8 cellular contexts compared by ENCODE assay signal in the genomic region with DNA sequence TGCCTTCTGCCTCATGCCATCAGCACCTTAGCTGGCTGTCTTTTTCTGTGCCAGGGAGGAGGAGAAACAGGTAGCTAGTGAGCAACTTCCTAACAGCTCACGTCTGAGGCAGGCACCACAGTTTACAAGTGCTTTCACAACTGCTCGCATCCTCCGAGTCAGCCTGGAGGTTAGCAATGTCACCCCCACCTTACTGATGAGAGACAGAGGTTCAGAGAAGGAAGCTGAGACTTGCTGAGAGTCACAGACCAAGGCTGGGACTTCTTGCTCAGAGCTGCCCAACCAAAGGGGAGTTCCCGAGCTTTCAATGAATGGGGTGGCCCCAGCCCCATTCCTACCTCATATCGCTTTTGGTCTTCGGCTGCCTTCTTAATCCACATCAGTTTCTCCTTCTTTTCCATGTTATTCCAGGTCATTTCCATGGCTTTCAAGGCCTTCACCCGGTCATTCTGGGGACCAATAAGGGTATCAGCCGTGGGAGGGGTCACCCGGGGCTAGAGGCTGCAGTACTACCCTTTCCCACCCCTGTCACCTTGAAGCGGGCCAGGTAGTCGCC. TPM values are rescaled to one million over a fixed set of nuclear protein-coding genes. Genes with fewer than 3 reads are reported as not detected.
DNase-seq lines count a peak whose midpoint lies in the region; ATAC-seq and TF ChIP-seq lines count a peak whose summit lies in the region.

No MANE protein-coding gene starts in this region.

- H3K4me3 ChIP-seq in muscle layer of colon (ENCODE audit: low read depth in 1 of 2, low read length in 2 of 2) (no peak overlapping the region), colonic mucosa (no peak overlapping the region)

- H3K36me3 ChIP-seq in muscle layer of colon (ENCODE audit: insufficient read depth, low read length) (peaks cover 58% of the 10 kb centered on the region), colonic mucosa (peaks cover 9% of the 10 kb centered on the region)

- intact Hi-C loops in CD14-positive monocyte (cut with micrococcal nuclease): loop anchor here (2.0 kb wide), 2 partner anchors 141 to 153 kb away; partner anchors contain the start of gene FAM171A2 (in 1 of the 2)
- intact Hi-C loops in colonic mucosa (cut with DNase I): loop anchor here (5.0 kb wide), 1 partner anchor 112 kb away; the partner anchor contains the start of gene SLC25A39

- H3K36me3 Mint-ChIP-seq in CD14-positive monocyte: peaks cover 55 to 85% of the 10 kb centered on the region in 2 donors
- H3K36me3 Mint-ChIP-seq in activated T-cell treated with anti-CD3 and anti-CD28 coated beads, Interleukin-2, amount 50 U/mL, for 24 hours (ENCODE audit: low read depth): peaks cover 87% of the 10 kb centered on the region

- peak; percentile 26 for ATAC-seq in HG02759 (IDR thresholded peaks at IDR 0.05; ENCODE audit: unreplicated experiment)

- H3K27ac ChIP-seq in muscle layer of colon (ENCODE audit: low read depth, low read length) (peak overlapping the region; percentile 63), colonic mucosa (no peak overlapping the region)

- peak overlapping the region in 1 of 2 donors; percentile 24 for H3K4me3 Mint-ChIP-seq in CD14-positive monocyte
- H3K4me3 Mint-ChIP-seq in activated T-cell treated with anti-CD3 and anti-CD28 coated beads, Interleukin-2, amount 50 U/mL, for 24 hours: peak overlapping the region; percentile 77

- DNase-seq in CD14-positive monocyte (ENCODE audit: low spot score) (no peak), DMS79 treated with DMSO at 0.1 percent for 48 hours (lab: John Stamatoyannopoulos, UW) (no peak), NCI-H2081 (lab: John Stamatoyannopoulos, UW) (no peak), colonic mucosa (no peak), superior temporal gyrus (ENCODE audit: extremely low spot score) (no peak)
- peak; percentile 56 for DNase-seq in activated T-cell treated with anti-CD3 and anti-CD28 coated beads, Interleukin-2, amount 50 U/mL, for 24 hours

- TF ChIP-seq CTCF in CD14-positive monocyte (IDR thresholded peaks at IDR 0.05) (no peak), colonic mucosa (IDR thresholded peaks at IDR 0.05) (no peak)

- no peaks in the 10 kb centered on the region for H3K9me3 Mint-ChIP-seq in CD14-positive monocyte
- no peaks in the 10 kb centered on the region for H3K9me3 Mint-ChIP-seq in activated T-cell treated with anti-CD3 and anti-CD28 coated beads, Interleukin-2, amount 50 U/mL, for 24 hours

- no peaks in the 10 kb centered on the region for H3K27me3 ChIP-seq in muscle layer of colon (ENCODE audit: control insufficient read depth in 1 of 2, insufficient read depth in 2 of 2, low read length in 2 of 2)
- H3K27me3 ChIP-seq in colonic mucosa: no peaks in the 10 kb centered on the region

- H3K9me3 ChIP-seq in muscle layer of colon (ENCODE audit: low read length) (no peaks in the 10 kb centered on the region), colonic mucosa (no peaks in the 10 kb centered on the region)

- peak overlapping the region in 4 of 7 donors; percentile 45 to 61 (median 52) for H3K27ac Mint-ChIP-seq in CD14-positive monocyte
- H3K27ac Mint-ChIP-seq in activated T-cell treated with anti-CD3 and anti-CD28 coated beads, Interleukin-2, amount 50 U/mL, for 24 hours: peak overlapping the region; percentile 97

- peak overlapping the region; percentile 32 for H3K9ac ChIP-seq in muscle layer of colon (ENCODE audit: low read length)
- peak overlapping the region in 1 of 2 donors; percentile 65 for H3K9ac ChIP-seq in colonic mucosa (ENCODE audit: low read depth in 2 of 2, low read length in 2 of 2)

- peaks cover 12% of the 10 kb centered on the region for H3K4me1 ChIP-seq in muscle layer of colon (ENCODE audit: insufficient read depth, low read length)
- peaks cover 4% of the 10 kb centered on the region for H3K4me1 ChIP-seq in colonic mucosa

- peaks cover 40% of the 10 kb centered on the region for H3K4me1 Mint-ChIP-seq in CD14-positive monocyte
- peaks cover 66% of the 10 kb centered on the region for H3K4me1 Mint-ChIP-seq in activated T-cell treated with anti-CD3 and anti-CD28 coated beads, Interleukin-2, amount 50 U/mL, for 24 hours (ENCODE audit: low read depth)

- H3K27me3 Mint-ChIP-seq in CD14-positive monocyte (ENCODE audit: low read depth in 3 of 3): no peaks in the 10 kb centered on the region
- no peaks in the 10 kb centered on the region for H3K27me3 Mint-ChIP-seq in activated T-cell treated with anti-CD3 and anti-CD28 coated beads, Interleukin-2, amount 50 U/mL, for 24 hours

RNA-seq across cellular contexts. Expression of gene UBTF, which starts 9.6 kb away (rescaled TPM):
- polyA plus RNA-seq in CD14-positive monocyte: 10 to 100 TPM in 1 of 2 donors, 1 to 10 TPM in 1; 6.0 to 12.5 TPM
- 10 to 100 TPM; 44.7 to 84.1 TPM for total RNA-seq in colonic mucosa

RNA-seq across cellular contexts. Expression of gene ATXN7L3, which starts 10.2 kb away (rescaled TPM):
- polyA plus RNA-seq in CD14-positive monocyte: 1 to 10 TPM; 8.5 to 9.9 TPM
- total RNA-seq in colonic mucosa: 10 to 100 TPM; 65.9 to 77.3 TPM

RNA-seq across cellular contexts. Expression of gene TMUB2, which starts 23.1 kb away (rescaled TPM):
- 10 to 100 TPM; 41.3 to 41.7 TPM for polyA plus RNA-seq in CD14-positive monocyte
- total RNA-seq in colonic mucosa: 10 to 100 TPM; 37.0 to 44.5 TPM

RNA-seq across cellular contexts. Expression of gene ASB16, which starts 39.4 kb away (rescaled TPM):
- polyA plus RNA-seq in CD14-positive monocyte: not detected
- under 1 TPM in 1 of 2 donors, not detected in 1; 0.32 TPM for total RNA-seq in colonic mucosa

RNA-seq across cellular contexts. Expression of gene SLC4A1, which starts 58.1 kb away (rescaled TPM):
- under 1 TPM in 1 of 2 donors, not detected in 1; 0.04 TPM for polyA plus RNA-seq in CD14-positive monocyte
- total RNA-seq in colonic mucosa: under 1 TPM in 1 of 2 donors, not detected in 1; 0.27 TPM
